In genomic region chr22:36480941-36481392, GRCh38 we compare ENCODE assay signal across 8 cellular contexts. TPM values are rescaled to one million over a fixed set of nuclear protein-coding genes. Genes with fewer than 3 reads are reported as not detected.
DNase-seq lines count a peak whose midpoint lies in the region; TF ChIP-seq lines count a peak whose summit lies in the region.

No MANE protein-coding gene starts in this region.

- no peaks in the 10 kb centered on the region for H4K20me1 ChIP-seq in DOHH2 (ENCODE audit: control insufficient read depth, insufficient read depth, low read depth, low read length)

- H3F3A ChIP-seq in DOHH2 (ENCODE audit: control insufficient read depth, insufficient read depth): peaks cover 13% of the 10 kb centered on the region

- WGBS in ectodermal cell, 2 experiments: 31 to 36% methylated on average over 9 of the region's 9 CpGs

- H3K36me3 ChIP-seq in DOHH2 (ENCODE audit: control insufficient read depth, low read length): peaks cover 47% of the 10 kb centered on the region
- H3K36me3 ChIP-seq in ectodermal cell (ENCODE audit: control insufficient read depth, insufficient read depth, low read length): peaks cover 5% of the 10 kb centered on the region
- H3K36me3 ChIP-seq in neutrophil: peaks cover 9% of the 10 kb centered on the region

- no peaks in the 10 kb centered on the region for H3K9me2 ChIP-seq in DOHH2 (replicated peaks; ENCODE audit: control insufficient read depth, low read length)

- H3K4me1 ChIP-seq in DOHH2 (ENCODE audit: control insufficient read depth, low read length): peaks cover 18% of the 10 kb centered on the region
- H3K4me1 ChIP-seq in ectodermal cell (ENCODE audit: control insufficient read depth, insufficient read depth, low read length): peaks cover 7% of the 10 kb centered on the region
- peaks cover 14 to 16% of the 10 kb centered on the region in 2 experiments for H3K4me1 ChIP-seq in neutrophil (ENCODE audit: control insufficient read depth in 1 of 2, insufficient read depth in 1 of 2, low read depth in 1 of 2, low read length in 1 of 2)

- no peak for DNase-seq in Jurkat, Clone E6-1 (ENCODE audit: low read depth, low spot score)
- DNase-seq in nucleus accumbens (lab: John Stamatoyannopoulos, UW) (no peak), NCI-H1417 treated with DMSO at 0.1 percent for 48 hours (lab: John Stamatoyannopoulos, UW) (no peak), SIG-M5 treated with dmso at 0.1 percent for 504 hours (lab: John Stamatoyannopoulos, UW; ENCODE audit: unreplicated experiment) (no peak), COR-L47 (lab: John Stamatoyannopoulos, UW) (no peak)

- peak overlapping the region; percentile 74 for H3K4me2 ChIP-seq in DOHH2 (ENCODE audit: low read length)

- peaks cover 32% of the 10 kb centered on the region for H3K79me2 ChIP-seq in DOHH2 (ENCODE audit: control insufficient read depth, low read length)

- peak overlapping the region; percentile 91 for H3K27ac ChIP-seq in DOHH2 (ENCODE audit: low read depth, low read length)
- no peak overlapping the region for H3K27ac ChIP-seq in ectodermal cell (ENCODE audit: insufficient read depth, low read depth, low read length, poor library complexity, severe bottlenecking)
- peak overlapping the region; percentile 99 for H3K27ac ChIP-seq in neutrophil

- TF ChIP-seq CTCF in DOHH2 (IDR thresholded peaks at IDR 0.05; ENCODE audit: low read depth, low read length, poor library complexity, severe bottlenecking) (no peak), neutrophil (IDR thresholded peaks at IDR 0.05) (no peak)

- H3K4me3 ChIP-seq in DOHH2 (ENCODE audit: low read length) (peak overlapping the region; percentile 88), ectodermal cell (ENCODE audit: insufficient read depth, low read depth, low read length) (peak overlapping the region; percentile 73), neutrophil (ENCODE audit: low read depth in 1 of 2, low read length in 1 of 2) (peak overlapping the region; percentile 86 to 96)
- H3K4me3 ChIP-seq in Jurkat, Clone E6-1 (ENCODE audit: low read length): peak overlapping the region; percentile 98

- H3K9me3 ChIP-seq in DOHH2 (ENCODE audit: control insufficient read depth, insufficient read depth, low read length) (no peaks in the 10 kb centered on the region), ectodermal cell (ENCODE audit: control insufficient read depth, low read length) (no peaks in the 10 kb centered on the region), neutrophil (no peaks in the 10 kb centered on the region)

- no peaks in the 10 kb centered on the region for H3K27me3 ChIP-seq in DOHH2 (ENCODE audit: control insufficient read depth, low read length)
- peaks cover 11% of the 10 kb centered on the region for H3K27me3 ChIP-seq in ectodermal cell (ENCODE audit: control insufficient read depth, insufficient read depth, low read length, poor library complexity, severe bottlenecking)
- no peaks in the 10 kb centered on the region for H3K27me3 ChIP-seq in neutrophil

RNA-seq across cellular contexts. Expression of gene TXN2, which starts 0.5 kb away (rescaled TPM):
- polyA plus RNA-seq in Jurkat, Clone E6-1 (2012; ENCODE audit: insufficient read depth, insufficient read length): 136 TPM
- polyA plus RNA-seq in ectodermal cell (2013, experiment 1 of 4): 86.1 TPM
- polyA plus RNA-seq in ectodermal cell (2013, experiment 2 of 4): 79.4 TPM
- polyA plus RNA-seq in ectodermal cell (2013, experiment 3 of 4): 71.1 TPM
- 75.0 TPM for polyA plus RNA-seq in ectodermal cell (2013, experiment 4 of 4)

RNA-seq across cellular contexts. Expression of gene FOXRED2, which starts 25.9 kb away (rescaled TPM):
- polyA plus RNA-seq in Jurkat, Clone E6-1 (2012; ENCODE audit: insufficient read depth, insufficient read length): 18.2 TPM
- 28.5 TPM for polyA plus RNA-seq in ectodermal cell (2013, experiment 1 of 4)
- polyA plus RNA-seq in ectodermal cell (2013, experiment 2 of 4): 38.6 TPM
- 23.0 TPM for polyA plus RNA-seq in ectodermal cell (2013, experiment 3 of 4)
- polyA plus RNA-seq in ectodermal cell (2013, experiment 4 of 4): 25.6 TPM

RNA-seq across cellular contexts. Expression of gene EIF3D, which starts 48.0 kb away (rescaled TPM):
- 288 TPM for polyA plus RNA-seq in Jurkat, Clone E6-1 (2012; ENCODE audit: insufficient read depth, insufficient read length)
- 170 TPM for polyA plus RNA-seq in ectodermal cell (2013, experiment 1 of 4)
- polyA plus RNA-seq in ectodermal cell (2013, experiment 2 of 4): 169 TPM
- polyA plus RNA-seq in ectodermal cell (2013, experiment 3 of 4): 168 TPM
- polyA plus RNA-seq in ectodermal cell (2013, experiment 4 of 4): 184 TPM
